2 cellular contexts compared by ENCODE assay signal in the genomic region with DNA sequence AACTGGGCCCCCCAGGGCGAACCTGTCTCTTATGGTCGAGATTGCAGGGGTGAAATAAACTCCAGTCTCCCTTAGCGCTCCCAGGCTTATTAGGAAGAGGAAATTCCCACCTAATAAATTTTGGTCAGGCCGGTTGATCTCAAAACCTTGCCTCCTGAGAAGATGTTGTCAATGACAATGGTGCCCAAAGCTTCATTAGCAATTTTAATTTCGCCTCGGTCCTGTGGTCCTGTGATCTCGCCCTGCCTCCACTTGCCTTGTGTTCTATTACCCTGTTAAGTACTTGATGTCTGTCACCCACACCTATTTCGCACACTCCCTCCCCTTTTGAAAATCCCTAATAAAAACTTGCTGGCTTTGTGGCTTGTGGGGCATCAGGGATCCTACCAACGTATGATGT. TPM values are rescaled to one million over a fixed set of nuclear protein-coding genes. Genes with fewer than 3 reads are reported as not detected.
"Had no signal": no experiment of that assay in that cellular context is flagged by ENCODE, and none has a peak within 500 bp of the region (broad histone marks: within the 10 kb centered on the region; RNA-seq: fewer than 3 reads in every experiment).

No MANE protein-coding gene starts in this region.

RNA-seq across cellular contexts. Expression of gene ZNF730, which starts 51.5 kb away (rescaled TPM):
- total RNA-seq: HT-29 had no signal
- polyA plus RNA-seq: HepG2 had no signal
